16 cellular contexts compared by ENCODE assay signal in genomic region chr1:29284961-29285560, GRCh38. TPM values are rescaled to one million over a fixed set of nuclear protein-coding genes. Genes with fewer than 3 reads are reported as not detected.
A peak's percentile ranks its signal among the peaks of the same experiment; 100 is the strongest.
DNase-seq lines count a peak whose midpoint lies in the region; ATAC-seq lines count a peak whose summit lies in the region.
"Had no signal": no experiment of that assay in that cellular context is flagged by ENCODE, and none has a peak within 500 bp of the region (broad histone marks: within the 10 kb centered on the region; RNA-seq: fewer than 3 reads in every experiment).

No MANE protein-coding gene starts in this region.

- no peaks in the 10 kb centered on the region for H3K27me3 ChIP-seq in neuronal stem cell (ENCODE audit: control insufficient read depth in 3 of 3, insufficient read depth in 3 of 3, low read depth in 1 of 3, low read length in 3 of 3)
- H3K27me3 ChIP-seq: BLaER1 had no signal

- no peaks in the 10 kb centered on the region for H3K79me1 ChIP-seq in neuronal stem cell (ENCODE audit: low read depth, low read length)

- H3K4ac ChIP-seq in neuronal stem cell (ENCODE audit: low read length), result no peak overlapping the region

- no peak overlapping the region for H3K14ac ChIP-seq in neuronal stem cell (ENCODE audit: low read length)

- no peak overlapping the region for H2BK12ac ChIP-seq in neuronal stem cell (ENCODE audit: low read length)

- peak overlapping the region; percentile 79 for H2AK5ac ChIP-seq in neuronal stem cell (ENCODE audit: low read depth, low read length)

- peak overlapping the region; percentile 31 for H2BK5ac ChIP-seq in neuronal stem cell (ENCODE audit: low read length)

- H3K9me3 ChIP-seq in neuronal stem cell (replicated peaks in 1 of 2; ENCODE audit: control insufficient read depth in 2 of 2, insufficient read depth in 1 of 2, low read depth in 1 of 2, low read length in 2 of 2), result no peaks in the 10 kb centered on the region
- H3K9me3 ChIP-seq: BLaER1 had no signal

- H3K23ac ChIP-seq in neuronal stem cell (ENCODE audit: low read depth, low read length, poor library complexity), result no peak overlapping the region

- peaks cover 0 to 6% of the 10 kb centered on the region in 2 donors for H3K36me3 ChIP-seq in neuronal stem cell (replicated peaks in 1 of 2; ENCODE audit: control insufficient read depth in 2 of 2, insufficient read depth in 2 of 2, low read length in 2 of 2)
- H3K36me3 ChIP-seq: BLaER1 had no signal

- H3K4me2 ChIP-seq in neuronal stem cell (ENCODE audit: insufficient read depth, low read length, poor library complexity, severe bottlenecking), result no peak overlapping the region

- no peak overlapping the region for H3K27ac ChIP-seq in neuronal stem cell (replicated peaks; ENCODE audit: low read length)
- H3K27ac ChIP-seq: BLaER1, HL-60 had no signal

- H3K9ac ChIP-seq in neuronal stem cell (ENCODE audit: low read depth, low read length, poor library complexity), result no peak overlapping the region
- H3K9ac ChIP-seq: BLaER1 had no signal

- no peak overlapping the region for H2BK120ac ChIP-seq in neuronal stem cell (ENCODE audit: low read depth, low read length)

- H2AFZ ChIP-seq in neuronal stem cell (ENCODE audit: low read length), result no peak overlapping the region
- H2AFZ ChIP-seq: GM23338 had no signal

- ATAC-seq in stimulated activated naive CD8-positive, alpha-beta T cell treated with anti-CD3 and anti-CD28 coated beads, Interleukin-15, Interleukin-2, amounts not matched to agents 100 U/mL and 50 U/mL, for 24 hours, result no peak
- ATAC-seq: GM23338 had no signal

- WGBS in neuronal stem cell (ENCODE audit: extremely low coverage in 2 of 2, insufficient read length in 2 of 2, insufficient replicate concordance in 1 of 2), 2 donors, result no CpG with 5 or more reads among the region's 5 CpGs

- H4K8ac ChIP-seq in neuronal stem cell (ENCODE audit: low read depth, low read length), result no peak overlapping the region

- DNase-seq in activated effector memory CD4-positive, alpha-beta T cell treated with anti-CD3 and anti-CD28 coated beads, Interleukin-2, amount 50 U/mL, for 16 hours, result peak; percentile 45
- DNase-seq in activated effector memory CD4-positive, alpha-beta T cell treated with Interleukin-2 at 50 U/mL for 16 hours, result no peak
- DNase-seq in ecto neural progenitor cell (ENCODE audit: low spot score), result peak; percentile 37
- DNase-seq in neuronal stem cell (ENCODE audit: low spot score), result no peak
- DNase-seq in stimulated activated naive CD8-positive, alpha-beta T cell treated with anti-CD3 and anti-CD28 coated beads, Interleukin-15, Interleukin-2, amounts not matched to agents 100 U/mL and 50 U/mL, for 24 hours, result no peak
- DNase-seq in NCI-H510A treated with DMSO at 0.1 percent for 48 hours (lab: John Stamatoyannopoulos, UW), result no peak
- no peak for DNase-seq in NCI-H748 (lab: John Stamatoyannopoulos, UW; ENCODE audit: unreplicated experiment)
- DNase-seq: 8988T; CD4-positive, alpha-beta memory T cell; DMS153; DMS79; GDM1; HCEC 1CT had no signal

- H3K18ac ChIP-seq in neuronal stem cell (ENCODE audit: low read length), result no peak overlapping the region

- no peak overlapping the region for H3K4me3 ChIP-seq in neuronal stem cell (ENCODE audit: low read length in 2 of 2)
- H3K4me3 ChIP-seq: BLaER1, GM23338 had no signal

- peaks cover 0 to 22% of the 10 kb centered on the region in 2 donors for H3K4me1 ChIP-seq in neuronal stem cell (ENCODE audit: control insufficient read depth in 2 of 2, insufficient read depth in 1 of 2, low read depth in 1 of 2, low read length in 2 of 2)

- H2BK15ac ChIP-seq in neuronal stem cell (ENCODE audit: low read length), result peak overlapping the region; percentile 16

- H4K91ac ChIP-seq in neuronal stem cell (ENCODE audit: low read depth, low read length, poor library complexity), result no peak overlapping the region

RNA-seq across cellular contexts. Expression of gene PTPRU, which starts 48.7 kb away (rescaled TPM):
- 25.9 TPM for polyA plus RNA-seq in neuronal stem cell (2013, experiment 1 of 2)
- polyA plus RNA-seq in neuronal stem cell (2013, experiment 2 of 2), result 26.2 TPM
- polyA plus RNA-seq: CD4-positive, alpha-beta memory T cell had no signal

RNA-seq across cellular contexts. Expression of gene MECR, which starts 54.3 kb away (rescaled TPM):
- 19.8 TPM for polyA plus RNA-seq in neuronal stem cell (2013, experiment 1 of 2)
- 19.0 TPM for polyA plus RNA-seq in neuronal stem cell (2013, experiment 2 of 2)

Comparison
In these comparisons a context has a peak if more than half of its experiments do, and no peak if none do; other contexts are left out.
1. DNase-seq: peak in activated effector memory CD4-positive, alpha-beta T cell treated with anti-CD3 and anti-CD28 coated beads, Interleukin-2, amount 50 U/mL, for 16 hours (single experiment) and ecto neural progenitor cell (single experiment); none in activated effector memory CD4-positive, alpha-beta T cell treated with Interleukin-2 at 50 U/mL for 16 hours (single experiment), neuronal stem cell (single experiment), stimulated activated naive CD8-positive, alpha-beta T cell treated with anti-CD3 and anti-CD28 coated beads, Interleukin-15, Interleukin-2, amounts not matched to agents 100 U/mL and 50 U/mL, for 24 hours (single experiment), NCI-H510A treated with DMSO at 0.1 percent for 48 hours (single experiment) and NCI-H748 (single experiment).